8 cellular contexts compared by ENCODE assay signal in the genomic region with DNA sequence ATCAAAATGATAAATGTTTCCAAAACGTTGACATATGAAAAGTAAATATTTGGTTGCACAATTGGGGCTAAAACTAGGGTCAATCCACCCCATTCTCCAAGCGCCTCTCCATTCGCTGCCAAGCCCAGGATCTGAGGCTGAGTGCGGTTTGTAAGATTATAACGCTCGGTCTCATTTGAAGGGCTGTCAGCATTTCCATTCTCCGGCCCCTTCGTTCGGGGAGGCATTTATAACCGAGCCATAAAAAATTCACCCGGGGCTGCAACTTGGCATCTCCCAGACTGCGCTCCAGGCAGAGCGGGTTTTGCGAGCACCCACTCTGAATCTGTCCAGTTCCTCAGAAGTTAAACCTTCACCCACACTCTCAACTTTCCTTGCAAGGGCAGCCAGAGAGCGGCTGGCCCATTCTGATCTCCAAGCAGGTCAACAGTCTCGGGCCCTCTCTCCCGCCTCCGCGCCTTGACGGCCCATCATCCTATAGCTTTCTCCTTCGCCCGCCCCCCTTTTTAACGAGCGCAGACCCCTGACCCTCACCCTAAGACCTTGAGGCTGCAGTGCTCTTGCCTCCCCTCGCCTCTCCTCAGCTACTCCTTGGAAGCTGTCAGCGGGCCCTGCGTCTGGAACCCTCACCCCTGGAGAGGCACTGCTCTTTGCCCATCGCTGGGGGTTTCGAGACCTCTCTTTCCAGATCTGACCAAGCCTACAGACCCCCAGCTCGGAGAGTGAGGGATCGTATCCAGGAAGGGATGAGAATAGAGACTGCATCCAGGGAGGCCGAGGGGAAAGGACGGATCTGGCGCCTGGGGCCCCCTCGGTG. TPM values are rescaled to one million over a fixed set of nuclear protein-coding genes. Genes with fewer than 3 reads are reported as not detected.
DNase-seq lines count a peak whose midpoint lies in the region; ATAC-seq and TF ChIP-seq lines count a peak whose summit lies in the region.

No MANE protein-coding gene starts in this region.

- no peak for DNase-seq in endothelial cell (ENCODE audit: low spot score)
- DNase-seq in mesenchymal stem cell: no peak
- no peak for DNase-seq in tibial artery
- no peak for DNase-seq in activated CD4-positive, alpha-beta T cell treated with anti-CD3 and anti-CD28 coated beads, Interleukin-2, amount 50 U/mL, for 48 hours
- DNase-seq in dedifferentiated amniotic fluid mesenchymal stem cell (ENCODE audit: extremely low spot score): no peak
- no peak for DNase-seq in activated naive CD8-positive, alpha-beta T cell treated with anti-CD3 and anti-CD28 coated beads for 36 hours

- H3K23ac ChIP-seq in mesenchymal stem cell (ENCODE audit: low read length in 2 of 2): no peak overlapping the region

- no peak overlapping the region for H2AFZ ChIP-seq in mesenchymal stem cell (ENCODE audit: low read depth, low read length)

- intact Hi-C loops in tibial artery (cut with DNase I; ENCODE audit: low total_unique reads): loop anchor here (10.0 kb wide), 1 partner anchor 255 kb away; no protein-coding TSS in a partner anchor

- H2BK15ac ChIP-seq in mesenchymal stem cell (ENCODE audit: low read depth, poor library complexity, severe bottlenecking): peak overlapping the region; percentile 37

- H3K4me3 ChIP-seq in mesenchymal stem cell (ENCODE audit: insufficient read depth in 1 of 2, low read depth in 1 of 2, low read length in 2 of 2): peak overlapping the region; percentile 58 to 89
- H3K4me3 ChIP-seq in tibial artery: peak overlapping the region; percentile 75 to 85

- H3K4me3 Mint-ChIP-seq in endothelial cell (ENCODE audit: unreplicated experiment): peak overlapping the region; percentile 63
- H3K4me3 Mint-ChIP-seq in activated naive CD8-positive, alpha-beta T cell treated with anti-CD3 and anti-CD28 coated beads for 36 hours: no peak overlapping the region

- no peak overlapping the region for H3K14ac ChIP-seq in mesenchymal stem cell (ENCODE audit: low read length in 2 of 2)

- H2BK5ac ChIP-seq in mesenchymal stem cell (ENCODE audit: low read depth, low read length, poor library complexity, severe bottlenecking): no peak overlapping the region

- H3K4me1 Mint-ChIP-seq in endothelial cell (ENCODE audit: unreplicated experiment): peaks cover 13% of the 10 kb centered on the region
- peaks cover 8% of the 10 kb centered on the region for H3K4me1 Mint-ChIP-seq in activated naive CD8-positive, alpha-beta T cell treated with anti-CD3 and anti-CD28 coated beads for 36 hours

- no peak for TF ChIP-seq EP300 in Ishikawa (IDR thresholded peaks at IDR 0.05; ENCODE audit: borderline replicate concordance)

- H3K27ac Mint-ChIP-seq in endothelial cell (ENCODE audit: unreplicated experiment): no peak overlapping the region
- H3K27ac Mint-ChIP-seq in activated naive CD8-positive, alpha-beta T cell treated with anti-CD3 and anti-CD28 coated beads for 36 hours: no peak overlapping the region

- H3K36me3 Mint-ChIP-seq in endothelial cell (ENCODE audit: low read depth, unreplicated experiment): no peaks in the 10 kb centered on the region
- no peaks in the 10 kb centered on the region for H3K36me3 Mint-ChIP-seq in activated naive CD8-positive, alpha-beta T cell treated with anti-CD3 and anti-CD28 coated beads for 36 hours

- no peak for TF ChIP-seq RAD21 in Ishikawa (IDR thresholded peaks at IDR 0.05; ENCODE audit: low read depth)

- H2BK120ac ChIP-seq in mesenchymal stem cell (ENCODE audit: low read depth, low read length): no peak overlapping the region

- H3K4me1 ChIP-seq in mesenchymal stem cell (ENCODE audit: control insufficient read depth, insufficient read depth, low read depth, low read length): peaks cover 17% of the 10 kb centered on the region
- peaks cover 0 to 57% (median 37%) of the 10 kb centered on the region in 4 donors for H3K4me1 ChIP-seq in tibial artery

- H3K4ac ChIP-seq in mesenchymal stem cell (ENCODE audit: low read depth in 1 of 2, low read length in 2 of 2): no peak overlapping the region

- no peaks in the 10 kb centered on the region for H3K9me3 Mint-ChIP-seq in endothelial cell (ENCODE audit: unreplicated experiment)
- H3K9me3 Mint-ChIP-seq in activated naive CD8-positive, alpha-beta T cell treated with anti-CD3 and anti-CD28 coated beads for 36 hours: no peaks in the 10 kb centered on the region

- 18% methylated on average over 33 of the region's 35 CpGs for WGBS in mesenchymal stem cell

- H3K9me3 ChIP-seq in mesenchymal stem cell (ENCODE audit: control insufficient read depth, low read length) (no peaks in the 10 kb centered on the region), tibial artery (no peaks in the 10 kb centered on the region)

- H3K27me3 Mint-ChIP-seq in endothelial cell (ENCODE audit: unreplicated experiment): peaks cover 13% of the 10 kb centered on the region
- H3K27me3 Mint-ChIP-seq in activated naive CD8-positive, alpha-beta T cell treated with anti-CD3 and anti-CD28 coated beads for 36 hours: peaks cover 56% of the 10 kb centered on the region

- no peak for TF ChIP-seq POLR2A in GM18505 (IDR thresholded peaks at IDR 0.05; ENCODE audit: borderline replicate concordance, extremely low read depth, insufficient read depth, insufficient read length)

- H3K27ac ChIP-seq in mesenchymal stem cell (ENCODE audit: low read length, poor library complexity, severe bottlenecking) (no peak overlapping the region), tibial artery (peak overlapping the region; percentile 91)

- H3K4me2 ChIP-seq in mesenchymal stem cell (ENCODE audit: low read length, poor library complexity, severe bottlenecking): peak overlapping the region; percentile 83

- no peaks in the 10 kb centered on the region for H3K79me1 ChIP-seq in mesenchymal stem cell (replicated peaks; ENCODE audit: low read length, poor library complexity, severe bottlenecking)

- no peak overlapping the region for H2AK5ac ChIP-seq in mesenchymal stem cell (ENCODE audit: low read length, severe bottlenecking)

- H3K27me3 ChIP-seq in mesenchymal stem cell (ENCODE audit: control insufficient read depth in 1 of 2, insufficient read depth in 1 of 2, low read length in 2 of 2): peaks cover 0 to 67% of the 10 kb centered on the region in 2 experiments
- H3K27me3 ChIP-seq in tibial artery: no peaks in the 10 kb centered on the region

- TF ChIP-seq CTCF in endothelial cell (IDR thresholded peaks at IDR 0.05; ENCODE audit: unreplicated experiment): no peak
- no peak for TF ChIP-seq CTCF in tibial artery (IDR thresholded peaks at IDR 0.05)

- peak overlapping the region; percentile 91 for H3K9ac ChIP-seq in mesenchymal stem cell (ENCODE audit: low read length)

- no peak overlapping the region for H4K91ac ChIP-seq in mesenchymal stem cell (ENCODE audit: low read length)

- no peak overlapping the region for H3K18ac ChIP-seq in mesenchymal stem cell (ENCODE audit: low read depth in 1 of 2, low read length in 2 of 2)

- ATAC-seq in GM18505 (IDR thresholded peaks at IDR 0.05; ENCODE audit: unreplicated experiment): no peak

- peaks cover 0 to 8% of the 10 kb centered on the region in 2 experiments for H3K36me3 ChIP-seq in mesenchymal stem cell (ENCODE audit: control insufficient read depth in 1 of 2, insufficient read depth in 2 of 2, low read depth in 1 of 2, low read length in 2 of 2)
- no peaks in the 10 kb centered on the region for H3K36me3 ChIP-seq in tibial artery

- no peak overlapping the region for H4K8ac ChIP-seq in mesenchymal stem cell (ENCODE audit: low read length)

- H2BK12ac ChIP-seq in mesenchymal stem cell (ENCODE audit: low read length in 2 of 2): no peak overlapping the region

TF ChIP-seq in Ishikawa, 13 proteins besides CTCF, POLR2A, EP300 and RAD21:
- TF ChIP-seq NFIC (IDR thresholded peaks at IDR 0.05) (no peak), ZBTB7A (IDR thresholded peaks at IDR 0.05; ENCODE audit: low read depth) (peak; percentile 65; the same call in 1 of the 2 replicates), TAF1 (IDR thresholded peaks at IDR 0.05; ENCODE audit: low read depth) (no peak)

RNA-seq across cellular contexts. Expression of gene SLIT3, which starts 1.1 kb away (rescaled TPM):
- 3.2 TPM for total RNA-seq in endothelial cell (ENCODE audit: unreplicated experiment)
- polyA plus RNA-seq in mesenchymal stem cell (2013, experiment 1 of 2): 0.57 TPM
- 0.41 TPM for polyA plus RNA-seq in mesenchymal stem cell (2013, experiment 2 of 2)
- total RNA-seq in activated naive CD8-positive, alpha-beta T cell treated with anti-CD3 and anti-CD28 coated beads for 36 hours: under 1 TPM; 0.20 to 0.43 TPM
